11 cellular contexts compared by ENCODE assay signal in genomic region chr21:14814282-14814681, GRCh38.
"Had no signal": no experiment of that assay in that cellular context is flagged by ENCODE, and none has a peak within 500 bp of the region (broad histone marks: within the 10 kb centered on the region; RNA-seq: fewer than 3 reads in every experiment).

No MANE protein-coding gene starts in this region.

- H3K36me3 ChIP-seq: HAP-1 had no signal

- H3K27ac Mint-ChIP-seq: GM23338, H9, HFFc6 had no signal

- H3K4me3 Mint-ChIP-seq: GM23338, H9, HFFc6 had no signal

- H3K27ac ChIP-seq: GM23248 had no signal

- ATAC-seq: GM23338, HCT116 had no signal

- H2AFZ ChIP-seq: GM23248, GM23338 had no signal

- H3K9me3 ChIP-seq: HAP-1 had no signal

- H3K4me1 Mint-ChIP-seq: GM23338 had no signal

- DNase-seq: GOT3, H7, H9, HCEC 1CT, HFFc6 had no signal

- H3K4me1 ChIP-seq: HAP-1 had no signal

- H3K4me2 ChIP-seq: GM23338 had no signal

- FAIRE-seq: H1, H54 had no signal

- H3K9ac ChIP-seq: GM23248 had no signal

- H3K4me3 ChIP-seq: GM23248, GM23338, HAP-1 had no signal
